Comparison of ENCODE assay signal across 16 cellular contexts in the genomic region with DNA sequence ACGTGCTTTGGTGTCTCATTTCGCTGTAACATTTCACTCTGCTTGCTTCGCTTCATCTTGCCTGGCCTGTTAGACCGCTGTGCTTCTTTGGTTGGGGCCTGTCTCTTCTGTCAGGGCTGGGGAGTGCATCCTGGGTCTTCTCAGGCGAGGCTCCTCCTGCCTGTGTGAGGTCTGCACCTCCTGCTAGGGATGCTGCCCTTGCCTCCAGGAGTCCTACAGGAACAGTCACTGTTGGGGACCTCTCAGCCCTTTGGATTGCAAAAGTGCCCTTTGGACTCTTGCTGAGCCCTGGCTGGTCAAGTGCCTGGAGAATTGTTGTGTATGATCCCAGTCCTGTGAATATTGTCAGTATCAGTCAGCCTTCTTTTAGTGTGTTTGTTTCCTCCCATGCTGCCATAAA.
DNase-seq lines count a peak whose midpoint lies in the region; ATAC-seq and TF ChIP-seq lines count a peak whose summit lies in the region.
"Had no signal": no experiment of that assay in that cellular context is flagged by ENCODE, and none has a peak within 500 bp of the region (broad histone marks: within the 10 kb centered on the region; RNA-seq: fewer than 3 reads in every experiment).

No MANE protein-coding gene starts in this region.

- peak overlapping the region; percentile 28 for H3K27ac ChIP-seq in naive thymus-derived CD4-positive, alpha-beta T cell (ENCODE audit: low read depth, low read length)
- H3K27ac ChIP-seq: gastrocnemius medialis had no signal

- H3K27me3 Mint-ChIP-seq in naive thymus-derived CD4-positive, alpha-beta T cell: no peaks in the 10 kb centered on the region

- peaks cover 11 to 49% (median 20%) of the 10 kb centered on the region in 5 donors for H3K36me3 Mint-ChIP-seq in naive thymus-derived CD4-positive, alpha-beta T cell

- intact Hi-C loops in naive thymus-derived CD4-positive, alpha-beta T cell (cut with micrococcal nuclease): loop anchor here in 1 of 2 donors (1.0 to 5.0 kb wide), 2 partner anchors 8 to 84 kb away; partner anchors contain the start of gene MDFIC

- POLR2A ChIA-PET in naive thymus-derived CD4-positive, alpha-beta T cell (lab: Charles Lee): no interaction called here

- H3K27me3 ChIP-seq in naive thymus-derived CD4-positive, alpha-beta T cell (ENCODE audit: control insufficient read depth in 2 of 2, insufficient read depth in 2 of 2, low read length in 2 of 2): no peaks in the 10 kb centered on the region
- H3K27me3 ChIP-seq: gastrocnemius medialis had no signal

- peak overlapping the region; percentile 52 to 94 (median 78) for H3K27ac Mint-ChIP-seq in naive thymus-derived CD4-positive, alpha-beta T cell

- CTCF ChIA-PET in naive thymus-derived CD4-positive, alpha-beta T cell (lab: Charles Lee): no interaction called here

- no peak for TF ChIP-seq CTCF in choroid plexus epithelial cell (conservative IDR thresholded peaks at IDR 0.05; ENCODE audit: low read depth, low read length)

- no peak for ATAC-seq in naive thymus-derived CD4-positive, alpha-beta T cell
- ATAC-seq: gastrocnemius medialis had no signal

- peak; percentile 14 for DNase-seq in D341Med (ENCODE audit: low spot score)
- DNase-seq in HuH-7.5 (ENCODE audit: low spot score): peak; percentile 23
- DNase-seq in choroid plexus epithelial cell (ENCODE audit: low read depth): peak; percentile 47
- no peak for DNase-seq in naive thymus-derived CD4-positive, alpha-beta T cell
- DNase-seq in NCI-H2171 treated with DMSO at 0.1 percent for 48 hours (lab: John Stamatoyannopoulos, UW): no peak
- DNase-seq in glomerular visceral epithelial cell (ENCODE audit: extremely low spot score): no peak
- DNase-seq in pons (ENCODE audit: low spot score): no peak
- DNase-seq: aorta; effector CD4-positive, alpha-beta T cell; gastrocnemius medialis; GOT3; IMR-90; NCI-H1694 treated with DMSO at 0.1 percent for 48 hours; stimulated activated CD4-positive, alpha-beta T cell treated with anti-CD3 and anti-CD28 coated beads, Interleukin-2, amount 100 ng/mL, for 48 hours; stimulated activated naive CD4-positive, alpha-beta T cell treated with Interleukin-2 at 50 U/mL for 16 hours; T-helper 1 cell had no signal

- peaks cover 54 to 64% of the 10 kb centered on the region in 2 donors for H3K4me1 ChIP-seq in naive thymus-derived CD4-positive, alpha-beta T cell (ENCODE audit: control insufficient read depth in 2 of 2, insufficient read depth in 2 of 2, low read length in 2 of 2)

- no peak overlapping the region for H3K4me3 ChIP-seq in choroid plexus epithelial cell (ENCODE audit: low read depth, low read length)
- H3K4me3 ChIP-seq in naive thymus-derived CD4-positive, alpha-beta T cell (ENCODE audit: low read length): no peak overlapping the region
- H3K4me3 ChIP-seq: gastrocnemius medialis had no signal

- H3K4me1 Mint-ChIP-seq in naive thymus-derived CD4-positive, alpha-beta T cell: peaks cover 44 to 96% (median 89%) of the 10 kb centered on the region in 7 donors

- no peaks in the 10 kb centered on the region for H3K9me3 ChIP-seq in naive thymus-derived CD4-positive, alpha-beta T cell (ENCODE audit: control insufficient read depth in 2 of 3, low read length in 3 of 3)
- H3K9me3 ChIP-seq: gastrocnemius medialis had no signal

- no peaks in the 10 kb centered on the region for H3K9me3 Mint-ChIP-seq in naive thymus-derived CD4-positive, alpha-beta T cell

- peak overlapping the region in 2 of 10 donors; percentile 23 to 31 for H3K4me3 Mint-ChIP-seq in naive thymus-derived CD4-positive, alpha-beta T cell

- H3K36me3 ChIP-seq in naive thymus-derived CD4-positive, alpha-beta T cell (ENCODE audit: control insufficient read depth in 2 of 3, insufficient read depth in 3 of 3, low read length in 3 of 3): no peaks in the 10 kb centered on the region
- H3K36me3 ChIP-seq: gastrocnemius medialis had no signal

Comparison
In these comparisons a context has a peak if more than half of its experiments do, and no peak if none do; other contexts are left out.
1. DNase-seq: peak in D341Med (single experiment), HuH-7.5 (single experiment) and choroid plexus epithelial cell (single experiment); none in naive thymus-derived CD4-positive, alpha-beta T cell (0 of 9), NCI-H2171 treated with DMSO at 0.1 percent for 48 hours (single experiment), glomerular visceral epithelial cell (single experiment) and pons (single experiment).